Comparison of ENCODE assay signal across 28 cellular contexts in genomic region chr12:30979371-30980259, GRCh38. TPM values are rescaled to one million over a fixed set of nuclear protein-coding genes. Genes with fewer than 3 reads are reported as not detected.
DNase-seq lines count a peak whose midpoint lies in the region; ATAC-seq and TF ChIP-seq lines count a peak whose summit lies in the region.
"Had no signal": no experiment of that assay in that cellular context is flagged by ENCODE, and none has a peak within 500 bp of the region (broad histone marks: within the 10 kb centered on the region; RNA-seq: fewer than 3 reads in every experiment).

No MANE protein-coding gene starts in this region.

- no peaks in the 10 kb centered on the region for H3K36me3 ChIP-seq in endodermal cell (ENCODE audit: control insufficient read depth, insufficient read depth, low read length)
- no peaks in the 10 kb centered on the region for H3K36me3 ChIP-seq in CD4-positive, alpha-beta memory T cell (ENCODE audit: insufficient read depth, low read length)
- no peaks in the 10 kb centered on the region for H3K36me3 ChIP-seq in upper lobe of right lung
- H3K36me3 ChIP-seq: thoracic aorta had no signal

- no peaks in the 10 kb centered on the region for H3K36me3 Mint-ChIP-seq in endodermal cell (ENCODE audit: low read depth)
- no peaks in the 10 kb centered on the region for H3K36me3 Mint-ChIP-seq in CD4-positive, alpha-beta memory T cell
- H3K36me3 Mint-ChIP-seq: activated naive CD4-positive, alpha-beta T cell treated with anti-CD3 and anti-CD28 coated beads, Interleukin-2, amount 50 U/mL, for 24 hours; CD14-positive monocyte had no signal

- DNase-seq in left ventricle myocardium superior, result peak; percentile 50
- DNase-seq in cardiac septum (ENCODE audit: low spot score), result no peak
- DNase-seq in endodermal cell, result no peak
- peak; percentile 29 for DNase-seq in middle frontal gyrus (ENCODE audit: extremely low spot score, low spot score)
- no peak for DNase-seq in CD4-positive, alpha-beta memory T cell
- DNase-seq in upper lobe of right lung, result no peak
- DNase-seq: ACHN; activated CD4-positive, alpha-beta memory T cell treated with anti-CD3 and anti-CD28 coated beads, Interleukin-2, amount 10 ng/mL, durations not matched to agents 7 days and 5 days; activated CD4-positive, alpha-beta T cell treated with anti-CD3 and anti-CD28 coated beads for 1 hour; activated CD8-positive, alpha-beta memory T cell treated with anti-CD3 and anti-CD28 coated beads, Interleukin-2, amount 50 U/mL, for 48 hours; caudate nucleus; foreskin melanocyte; Karpas-422; left cardiac atrium; NCI-H146; NCI-H446; NCI-H82; stimulated activated naive CD4-positive, alpha-beta T cell treated with Interleukin-2 at 50 U/mL for 16 hours; T-helper 2 cell had no signal

- H3K4me3 ChIP-seq in endodermal cell (ENCODE audit: low read length), result no peak overlapping the region
- H3K4me3 ChIP-seq in CD4-positive, alpha-beta memory T cell (ENCODE audit: low read length in 2 of 2), result no peak overlapping the region
- no peak overlapping the region for H3K4me3 ChIP-seq in upper lobe of right lung
- H3K4me3 ChIP-seq: hepatocyte, thoracic aorta had no signal

- H3K4me3 Mint-ChIP-seq in endodermal cell, result no peak overlapping the region
- no peak overlapping the region for H3K4me3 Mint-ChIP-seq in CD4-positive, alpha-beta memory T cell
- H3K4me3 Mint-ChIP-seq: activated CD4-positive, alpha-beta memory T cell treated with anti-CD3 and anti-CD28 coated beads, Interleukin-2, amount 10 ng/mL, durations not matched to agents 7 days and 5 days; activated naive CD4-positive, alpha-beta T cell treated with anti-CD3 and anti-CD28 coated beads, Interleukin-2, amount 50 U/mL, for 24 hours; CD14-positive monocyte had no signal

- intact Hi-C loops in left ventricle myocardium superior (cut with micrococcal nuclease) (no loop called here), cardiac septum (cut with DNase I) (loop anchor here (10.0 kb wide), 1 partner anchor 255 kb away; no protein-coding TSS in a partner anchor), upper lobe of right lung (cut with DNase I) (no loop called here)
- intact Hi-C loops in CD4-positive, alpha-beta memory T cell (cut with micrococcal nuclease), result no loop called here

- H3K9me3 ChIP-seq in endodermal cell (ENCODE audit: control insufficient read depth, low read length), result no peaks in the 10 kb centered on the region
- no peaks in the 10 kb centered on the region for H3K9me3 ChIP-seq in CD4-positive, alpha-beta memory T cell (ENCODE audit: control insufficient read depth in 1 of 2, low read length in 2 of 2)
- no peaks in the 10 kb centered on the region for H3K9me3 ChIP-seq in upper lobe of right lung
- H3K9me3 ChIP-seq: thoracic aorta had no signal

- H3K9me3 Mint-ChIP-seq in endodermal cell, result no peaks in the 10 kb centered on the region
- H3K9me3 Mint-ChIP-seq in CD4-positive, alpha-beta memory T cell, result no peaks in the 10 kb centered on the region
- H3K9me3 Mint-ChIP-seq: activated CD4-positive, alpha-beta memory T cell treated with anti-CD3 and anti-CD28 coated beads, Interleukin-2, amount 10 ng/mL, durations not matched to agents 7 days and 5 days; activated naive CD4-positive, alpha-beta T cell treated with anti-CD3 and anti-CD28 coated beads, Interleukin-2, amount 50 U/mL, for 24 hours had no signal

- H3K27me3 Mint-ChIP-seq in endodermal cell (ENCODE audit: insufficient read depth), result no peaks in the 10 kb centered on the region
- no peaks in the 10 kb centered on the region for H3K27me3 Mint-ChIP-seq in CD4-positive, alpha-beta memory T cell
- H3K27me3 Mint-ChIP-seq: activated CD4-positive, alpha-beta memory T cell treated with anti-CD3 and anti-CD28 coated beads, Interleukin-2, amount 10 ng/mL, durations not matched to agents 7 days and 5 days; activated naive CD4-positive, alpha-beta T cell treated with anti-CD3 and anti-CD28 coated beads, Interleukin-2, amount 50 U/mL, for 24 hours had no signal

- H3K4me1 ChIP-seq in endodermal cell (ENCODE audit: control insufficient read depth, insufficient read depth, low read length), result no peaks in the 10 kb centered on the region
- no peaks in the 10 kb centered on the region for H3K4me1 ChIP-seq in CD4-positive, alpha-beta memory T cell (ENCODE audit: insufficient read depth, low read length)
- H3K4me1 ChIP-seq in upper lobe of right lung, result no peaks in the 10 kb centered on the region

- CTCF ChIA-PET in CD4-positive, alpha-beta memory T cell (lab: Charles Lee; ENCODE audit: partially characterized antibody), result interaction anchor here (0.6 kb wide), 1 partner anchor 1280 kb away, joined by 3 read pairs; no protein-coding TSS in a partner anchor

- POLR2A ChIA-PET in CD4-positive, alpha-beta memory T cell (lab: Charles Lee; ENCODE audit: partially characterized antibody), result no interaction called here

- peaks cover 13% of the 10 kb centered on the region for H3K4me1 Mint-ChIP-seq in endodermal cell
- no peaks in the 10 kb centered on the region for H3K4me1 Mint-ChIP-seq in CD4-positive, alpha-beta memory T cell
- H3K4me1 Mint-ChIP-seq: activated CD4-positive, alpha-beta memory T cell treated with anti-CD3 and anti-CD28 coated beads, Interleukin-2, amount 10 ng/mL, durations not matched to agents 7 days and 5 days; activated naive CD4-positive, alpha-beta T cell treated with anti-CD3 and anti-CD28 coated beads, Interleukin-2, amount 50 U/mL, for 24 hours; CD14-positive monocyte had no signal

- H3K27ac ChIP-seq in endodermal cell (ENCODE audit: low read depth, low read length), result no peak overlapping the region
- H3K27ac ChIP-seq in CD4-positive, alpha-beta memory T cell (ENCODE audit: low read depth, low read length), result no peak overlapping the region
- no peak overlapping the region for H3K27ac ChIP-seq in upper lobe of right lung
- H3K27ac ChIP-seq: epithelial cell of prostate, hepatocyte, RWPE1, thoracic aorta had no signal

- WGBS in endodermal cell (ENCODE audit: insufficient coverage in 1 of 2, insufficient read length in 1 of 2), 2 experiments, result 87 to 94% methylated on average over 8 to 20 of the region's 21 CpGs

- peak overlapping the region; percentile 15 for H3K27ac Mint-ChIP-seq in endodermal cell
- no peak overlapping the region for H3K27ac Mint-ChIP-seq in CD4-positive, alpha-beta memory T cell
- H3K27ac Mint-ChIP-seq: activated CD4-positive, alpha-beta memory T cell treated with anti-CD3 and anti-CD28 coated beads, Interleukin-2, amount 10 ng/mL, durations not matched to agents 7 days and 5 days; activated naive CD4-positive, alpha-beta T cell treated with anti-CD3 and anti-CD28 coated beads, Interleukin-2, amount 50 U/mL, for 24 hours had no signal

- no peak for TF ChIP-seq CTCF in endodermal cell (conservative IDR thresholded peaks at IDR 0.05)
- TF ChIP-seq CTCF in upper lobe of right lung (IDR thresholded peaks at IDR 0.05), result no peak

- peak; percentile 21 for ATAC-seq in left ventricle myocardium superior
- no peak for ATAC-seq in upper lobe of right lung
- no peak for ATAC-seq in GM21367 (IDR thresholded peaks at IDR 0.05; ENCODE audit: unreplicated experiment)
- ATAC-seq: HCT116 had no signal

- H3K27me3 ChIP-seq in endodermal cell (ENCODE audit: control insufficient read depth, insufficient read depth, low read length, poor library complexity, severe bottlenecking) (no peaks in the 10 kb centered on the region), upper lobe of right lung (no peaks in the 10 kb centered on the region)
- no peaks in the 10 kb centered on the region for H3K27me3 ChIP-seq in CD4-positive, alpha-beta memory T cell (ENCODE audit: insufficient read depth, low read length)
- H3K27me3 ChIP-seq: hepatocyte had no signal

- H3K9ac ChIP-seq in endodermal cell (ENCODE audit: extremely low read depth, low read length, poor library complexity, severe bottlenecking), result no peak overlapping the region

RNA-seq across cellular contexts. Expression of gene TSPAN11, which starts 53.1 kb away (rescaled TPM):
- 2.6 TPM for total RNA-seq in left ventricle myocardium superior
- total RNA-seq in cardiac septum, result 1.9 TPM
- total RNA-seq in endodermal cell, result 1 to 10 TPM in 1 of 2 donors, under 1 TPM in 1; 0.20 to 3.6 TPM
- polyA plus RNA-seq in endodermal cell (2013, experiment 1 of 2), result 17.7 TPM
- 15.9 TPM for polyA plus RNA-seq in endodermal cell (2013, experiment 2 of 2)
- not detected for total RNA-seq in CD4-positive, alpha-beta memory T cell
- polyA plus RNA-seq in CD4-positive, alpha-beta memory T cell, result not detected
- 7.8 TPM for total RNA-seq in upper lobe of right lung
- total RNA-seq: activated CD4-positive, alpha-beta memory T cell treated with anti-CD3 and anti-CD28 coated beads, Interleukin-2, amount 10 ng/mL, durations not matched to agents 7 days and 5 days; Daoy had no signal
- polyA plus RNA-seq: CD14-positive monocyte had no signal

Comparison
In these comparisons a context has a peak if more than half of its experiments do, and no peak if none do; other contexts are left out.
1. DNase-seq: peak in left ventricle myocardium superior (single experiment) and middle frontal gyrus (single experiment); none in cardiac septum (single experiment), endodermal cell (single experiment), CD4-positive, alpha-beta memory T cell (0 of 5) and upper lobe of right lung (single experiment).